Comparison of ENCODE assay signal across 1 cellular context in genomic region chrX:55160685-55161552, GRCh38.
TF ChIP-seq lines count a peak whose summit lies in the region.

No MANE protein-coding gene starts in this region.

TF ChIP-seq in K562, 482 proteins besides CTCF, POLR2A, EP300 and RAD21 (continued from another document and continues in another):
- no peak for TF ChIP-seq USF1 (CRISPR knock-in tag; IDR thresholded peaks at IDR 0.05)
- no peak for TF ChIP-seq BRD4 (IDR thresholded peaks at IDR 0.05)
- peak; percentile 26 for TF ChIP-seq SP2 (IDR thresholded peaks at IDR 0.05; ENCODE audit: extremely low read depth, low read depth, low read length, poor library complexity, severe bottlenecking)
- no peak for TF ChIP-seq E4F1 (CRISPR knock-in tag; IDR thresholded peaks at IDR 0.05; ENCODE audit: borderline replicate concordance)
- no peak for TF ChIP-seq ZNF655 (CRISPR knock-in tag; IDR thresholded peaks at IDR 0.05)
- TF ChIP-seq ZBTB34 (CRISPR knock-in tag; IDR thresholded peaks at IDR 0.05), result no peak
- no peak for TF ChIP-seq NR2F6 (CRISPR knock-in tag; IDR thresholded peaks at IDR 0.05)
- no peak for TF ChIP-seq RFX5 (IDR thresholded peaks at IDR 0.05; ENCODE audit: low read depth, low read length)
- TF ChIP-seq NCOA2 (IDR thresholded peaks at IDR 0.05; ENCODE audit: partially characterized antibody in 2 of 2), result no peak
- TF ChIP-seq ZNF583 (CRISPR knock-in tag; IDR thresholded peaks at IDR 0.05), result no peak
- TF ChIP-seq ARID4B (CRISPR knock-in tag; IDR thresholded peaks at IDR 0.05), result no peak
- TF ChIP-seq FOXP1 (CRISPR knock-in tag; IDR thresholded peaks at IDR 0.05), result peak; percentile 51; the same call in 1 of the 2 replicates
- TF ChIP-seq ATF3 (IDR thresholded peaks at IDR 0.05), result no peak
- TF ChIP-seq ATF3 (CRISPR knock-in tag; conservative IDR thresholded peaks at IDR 0.05), result no peak
- TF ChIP-seq IRF9 (tag; IDR thresholded peaks at IDR 0.05), result no peak
- no peak for TF ChIP-seq RFX7 (CRISPR knock-in tag; IDR thresholded peaks at IDR 0.05)
- no peak for TF ChIP-seq FOXA1 (IDR thresholded peaks at IDR 0.05; ENCODE audit: borderline replicate concordance)
- no peak for TF ChIP-seq NFXL1 (CRISPR knock-in tag; IDR thresholded peaks at IDR 0.05)
- no peak for TF ChIP-seq SMARCC2 (IDR thresholded peaks at IDR 0.05; ENCODE audit: low read depth)
- no peak for TF ChIP-seq PREB (CRISPR knock-in tag; IDR thresholded peaks at IDR 0.05)
- TF ChIP-seq SRF (CRISPR knock-in tag; IDR thresholded peaks at IDR 0.05), result no peak
- TF ChIP-seq NUFIP1 (IDR thresholded peaks at IDR 0.05; ENCODE audit: partially characterized antibody), result no peak
- no peak for TF ChIP-seq ZFP30 (CRISPR knock-in tag; IDR thresholded peaks at IDR 0.05; ENCODE audit: borderline replicate concordance)
- no peak for TF ChIP-seq STAT5A (IDR thresholded peaks at IDR 0.05; ENCODE audit: borderline replicate concordance, low read length)
- TF ChIP-seq BCL6 (CRISPR knock-in tag; IDR thresholded peaks at IDR 0.05), result no peak
- no peak for TF ChIP-seq CEBPB (tag; IDR thresholded peaks at IDR 0.05)
- 0 out of 2 replicates have a peak, but pooled peaks have one; percentile 83 for TF ChIP-seq ETV5 (CRISPR knock-in tag; IDR thresholded peaks at IDR 0.05; ENCODE audit: low read depth)
- TF ChIP-seq ZNF133 (CRISPR knock-in tag; IDR thresholded peaks at IDR 0.05), result no peak
- TF ChIP-seq SMAD4 (CRISPR knock-in tag; conservative IDR thresholded peaks at IDR 0.05), result no peak
- TF ChIP-seq CREM (IDR thresholded peaks at IDR 0.05; ENCODE audit: low read depth), result peak; percentile 50
- peak; percentile 49 for TF ChIP-seq SAP30 (IDR thresholded peaks at IDR 0.05; ENCODE audit: borderline replicate concordance, insufficient read depth, low read depth, low read length, poor library complexity, severe bottlenecking)
- TF ChIP-seq ZKSCAN8 (CRISPR knock-in tag; IDR thresholded peaks at IDR 0.05), result no peak
- TF ChIP-seq ARID1B (IDR thresholded peaks at IDR 0.05), result 0 out of 2 replicates have a peak, but pooled peaks have one; percentile 14
- TF ChIP-seq CTBP1 (IDR thresholded peaks at IDR 0.05; ENCODE audit: borderline replicate concordance), result peak; percentile 65; the same call in 1 of the 2 replicates
- TF ChIP-seq OTX1 (CRISPR knock-in tag; IDR thresholded peaks at IDR 0.05), result no peak
- TF ChIP-seq ZNF24 (IDR thresholded peaks at IDR 0.05), result no peak
- TF ChIP-seq JUND (IDR thresholded peaks at IDR 0.05; ENCODE audit: borderline replicate concordance, low read depth, low read length), result peak; percentile 29; the same call in 1 of the 2 replicates
- no peak for TF ChIP-seq JUND (tag; IDR thresholded peaks at IDR 0.05; ENCODE audit: borderline replicate concordance, low read depth, low read length)
- no peak for TF ChIP-seq ARID3A (IDR thresholded peaks at IDR 0.05; ENCODE audit: borderline replicate concordance, low read depth, low read length)
- no peak for TF ChIP-seq HIVEP1 (CRISPR knock-in tag; IDR thresholded peaks at IDR 0.05)
- TF ChIP-seq MEF2A (IDR thresholded peaks at IDR 0.05; ENCODE audit: control insufficient read depth, low read depth, low read length), result no peak
- TF ChIP-seq SNAPC5 (CRISPR knock-in tag; IDR thresholded peaks at IDR 0.05), result no peak
- TF ChIP-seq FOXJ2 (tag; IDR thresholded peaks at IDR 0.05), result no peak
- no peak for TF ChIP-seq ZNF436 (CRISPR knock-in tag; IDR thresholded peaks at IDR 0.05)
- no peak for TF ChIP-seq ZNF445 (CRISPR knock-in tag; IDR thresholded peaks at IDR 0.05; ENCODE audit: low read depth)
- no peak for TF ChIP-seq TCF7 (IDR thresholded peaks at IDR 0.05; ENCODE audit: borderline replicate concordance)
- 0 out of 2 replicates have a peak, but pooled peaks have one; percentile 19 for TF ChIP-seq ZBTB2 (IDR thresholded peaks at IDR 0.05)
- TF ChIP-seq NONO (IDR thresholded peaks at IDR 0.05; ENCODE audit: low read depth in 2 of 2, low read length in 1 of 2), result no peak
- peak; percentile 20 for TF ChIP-seq PHF20 (IDR thresholded peaks at IDR 0.05; ENCODE audit: partially characterized antibody)
- no peak for TF ChIP-seq SNIP1 (IDR thresholded peaks at IDR 0.05; ENCODE audit: low read depth)
- TF ChIP-seq XRCC4 (IDR thresholded peaks at IDR 0.05; ENCODE audit: extremely low read depth, insufficient read depth, insufficient read length), result no peak
- no peak for TF ChIP-seq HNRNPL (IDR thresholded peaks at IDR 0.05; ENCODE audit: low read depth, low read length)
- no peak for TF ChIP-seq XRCC5 (IDR thresholded peaks at IDR 0.05; ENCODE audit: low read depth, low read length)
- no peak for TF ChIP-seq ETV6 (IDR thresholded peaks at IDR 0.05; ENCODE audit: borderline replicate concordance in 1 of 2, low read depth in 2 of 2, low read length in 1 of 2)
- TF ChIP-seq ETV6 (CRISPR knock-in tag; IDR thresholded peaks at IDR 0.05; ENCODE audit: borderline replicate concordance), result no peak
